In the genomic region with DNA sequence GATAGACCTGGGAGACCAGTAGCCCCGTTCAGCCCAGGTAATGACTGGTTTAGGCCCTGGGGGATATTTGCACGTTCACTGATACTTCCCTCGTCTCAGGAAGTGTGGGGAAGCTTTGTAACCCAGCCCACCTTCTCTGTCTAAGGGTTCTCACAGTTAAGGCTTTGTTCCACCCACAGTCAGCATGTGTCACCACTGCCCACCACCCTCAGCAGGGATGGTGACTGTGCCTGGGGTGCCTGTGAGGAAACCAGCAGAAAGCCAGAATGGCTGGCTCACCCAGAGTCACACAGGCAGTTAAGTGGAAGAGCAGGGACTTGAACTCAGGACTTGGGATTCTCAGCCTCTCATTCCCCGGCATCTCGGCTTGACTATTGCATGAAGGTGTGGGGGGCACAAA, we compare ENCODE assay signal across 19 cellular contexts. TPM values are rescaled to one million over a fixed set of nuclear protein-coding genes. Genes with fewer than 3 reads are reported as not detected.
A peak's percentile ranks its signal among the peaks of the same experiment; 100 is the strongest.
DNase-seq lines count a peak whose midpoint lies in the region; ATAC-seq, FAIRE-seq and TF ChIP-seq lines count a peak whose summit lies in the region.
"Had no signal": no experiment of that assay in that cellular context is flagged by ENCODE, and none has a peak within 500 bp of the region (broad histone marks: within the 10 kb centered on the region; RNA-seq: fewer than 3 reads in every experiment).

No MANE protein-coding gene starts in this region.

- H3K9ac ChIP-seq in neuronal stem cell (ENCODE audit: low read depth, low read length, poor library complexity) = no peak overlapping the region

- no peak overlapping the region for H3K23ac ChIP-seq in neuronal stem cell (ENCODE audit: low read depth, low read length, poor library complexity)

- H3K79me1 ChIP-seq in neuronal stem cell (ENCODE audit: low read depth, low read length) = no peaks in the 10 kb centered on the region

- peaks cover 26% of the 10 kb centered on the region for H3K27me3 Mint-ChIP-seq in activated T-helper 17 cell treated with anti-CD3 and anti-CD28 coated beads, Interleukin-2, amount 50 U/mL, for 72 hours

- H3K36me3 ChIP-seq in left ventricle myocardium inferior (no peaks in the 10 kb centered on the region), neuronal stem cell (replicated peaks in 1 of 2; ENCODE audit: control insufficient read depth in 2 of 2, insufficient read depth in 2 of 2, low read length in 2 of 2) (no peaks in the 10 kb centered on the region)

- no peak overlapping the region for H3K4me3 ChIP-seq in left ventricle myocardium inferior
- H3K4me3 ChIP-seq in neuronal stem cell (ENCODE audit: low read length in 2 of 2) = no peak overlapping the region
- H3K4me3 ChIP-seq: PC-9, smooth muscle cell had no signal

- H3K4me1 Mint-ChIP-seq in activated T-helper 17 cell treated with anti-CD3 and anti-CD28 coated beads, Interleukin-2, amount 50 U/mL, for 72 hours = peaks cover 8% of the 10 kb centered on the region

- no peak overlapping the region for H4K91ac ChIP-seq in neuronal stem cell (ENCODE audit: low read depth, low read length, poor library complexity)

- no peak overlapping the region for H2BK120ac ChIP-seq in neuronal stem cell (ENCODE audit: low read depth, low read length)

- ATAC-seq in Right ventricle myocardium inferior = no peak
- ATAC-seq in activated T-helper 17 cell treated with anti-CD3 and anti-CD28 coated beads, Interleukin-2, amount 50 U/mL, for 72 hours (replicated peaks) = peak; percentile 56

- no peak overlapping the region for H2BK15ac ChIP-seq in neuronal stem cell (ENCODE audit: low read length)

- H3K27ac Mint-ChIP-seq in activated T-helper 17 cell treated with anti-CD3 and anti-CD28 coated beads, Interleukin-2, amount 50 U/mL, for 72 hours = no peak overlapping the region
- H3K27ac Mint-ChIP-seq: activated naive CD8-positive, alpha-beta T cell treated with anti-CD3 and anti-CD28 coated beads, Interleukin-2, amount 10 ng/mL, durations not matched to agents 7 days and 5 days had no signal

- H2AK5ac ChIP-seq in neuronal stem cell (ENCODE audit: low read depth, low read length) = no peak overlapping the region

- intact Hi-C loops in left ventricle myocardium inferior (cut with micrococcal nuclease) (no loop called here), Right ventricle myocardium inferior (cut with DNase I) (loop anchor here (2.0 kb wide), 1 partner anchor 49 kb away; no protein-coding TSS in a partner anchor)

- H2BK12ac ChIP-seq in neuronal stem cell (ENCODE audit: low read length) = peak overlapping the region; percentile 18

- H3K36me3 Mint-ChIP-seq in activated T-helper 17 cell treated with anti-CD3 and anti-CD28 coated beads, Interleukin-2, amount 50 U/mL, for 72 hours (ENCODE audit: low read depth) = no peaks in the 10 kb centered on the region
- H3K36me3 Mint-ChIP-seq: activated naive CD8-positive, alpha-beta T cell treated with anti-CD3 and anti-CD28 coated beads, Interleukin-2, amount 10 ng/mL, durations not matched to agents 7 days and 5 days; T-cell had no signal

- H3K4me1 ChIP-seq in left ventricle myocardium inferior (peaks cover 96% of the 10 kb centered on the region), neuronal stem cell (ENCODE audit: control insufficient read depth in 2 of 2, insufficient read depth in 1 of 2, low read depth in 1 of 2, low read length in 2 of 2) (peaks cover 34 to 48% of the 10 kb centered on the region in 2 donors)

- no peak overlapping the region for H3K4me2 ChIP-seq in neuronal stem cell (ENCODE audit: insufficient read depth, low read length, poor library complexity, severe bottlenecking)
- H3K4me2 ChIP-seq: PC-9 had no signal

- peaks cover 19% of the 10 kb centered on the region for H3K27me3 ChIP-seq in left ventricle myocardium inferior (ENCODE audit: low read depth)
- H3K27me3 ChIP-seq in neuronal stem cell (ENCODE audit: control insufficient read depth in 3 of 3, insufficient read depth in 3 of 3, low read depth in 1 of 3, low read length in 3 of 3) = peaks cover 0 to 37% (median 7%) of the 10 kb centered on the region in 3 experiments

- no peak overlapping the region for H4K8ac ChIP-seq in neuronal stem cell (ENCODE audit: low read depth, low read length)

- H3K14ac ChIP-seq in neuronal stem cell (ENCODE audit: low read length) = no peak overlapping the region

- H3K9me3 Mint-ChIP-seq in activated T-helper 17 cell treated with anti-CD3 and anti-CD28 coated beads, Interleukin-2, amount 50 U/mL, for 72 hours = no peaks in the 10 kb centered on the region
- H3K9me3 Mint-ChIP-seq: activated naive CD8-positive, alpha-beta T cell treated with anti-CD3 and anti-CD28 coated beads, Interleukin-2, amount 10 ng/mL, durations not matched to agents 7 days and 5 days; T-cell had no signal

- no peak overlapping the region for H3K4ac ChIP-seq in neuronal stem cell (ENCODE audit: low read length)

- no peak overlapping the region for H2BK5ac ChIP-seq in neuronal stem cell (ENCODE audit: low read length)

- no peak overlapping the region for H3K4me3 Mint-ChIP-seq in activated T-helper 17 cell treated with anti-CD3 and anti-CD28 coated beads, Interleukin-2, amount 50 U/mL, for 72 hours

- WGBS in neuronal stem cell (ENCODE audit: extremely low coverage in 2 of 2, insufficient read length in 2 of 2, insufficient replicate concordance in 1 of 2), 2 donors = no CpG with 5 or more reads among the region's 5 CpGs

- H2AFZ ChIP-seq in neuronal stem cell (ENCODE audit: low read length) = peak overlapping the region; percentile 57
- H2AFZ ChIP-seq: PC-9 had no signal

- no peak overlapping the region for H3K18ac ChIP-seq in neuronal stem cell (ENCODE audit: low read length)

- DNase-seq in left ventricle myocardium inferior = no peak
- DNase-seq in Right ventricle myocardium inferior (ENCODE audit: missing footprints) = no peak
- no peak for DNase-seq in neuronal stem cell (ENCODE audit: low spot score)
- no peak for DNase-seq in urothelium cell line (ENCODE audit: low spot score)
- DNase-seq in amniotic stem cell (lab: John Stamatoyannopoulos, UW) = no peak
- no peak for DNase-seq in glomerular visceral epithelial cell (ENCODE audit: extremely low spot score)
- DNase-seq in Kasumi-1 (lab: John Stamatoyannopoulos, UW) = no peak
- DNase-seq: NCI-H446 had no signal

- peak overlapping the region; percentile 90 for H3K27ac ChIP-seq in left ventricle myocardium inferior (replicated peaks)
- no peak overlapping the region for H3K27ac ChIP-seq in neuronal stem cell (replicated peaks; ENCODE audit: low read length)
- H3K27ac ChIP-seq: PC-9 had no signal

- TF ChIP-seq CTCF in left ventricle myocardium inferior (IDR thresholded peaks at IDR 0.05; ENCODE audit: borderline replicate concordance) = no peak

- H3K9me3 ChIP-seq in left ventricle myocardium inferior (replicated peaks) = no peaks in the 10 kb centered on the region
- H3K9me3 ChIP-seq in neuronal stem cell (replicated peaks in 1 of 2; ENCODE audit: control insufficient read depth in 2 of 2, insufficient read depth in 1 of 2, low read depth in 1 of 2, low read length in 2 of 2) = peaks cover 0 to 2% of the 10 kb centered on the region in 2 donors

- peak; percentile 27 for FAIRE-seq in urothelium cell line (lab: Jason Lieb, UNC)
- FAIRE-seq: colon, GM12892 had no signal

RNA-seq across cellular contexts. Expression of gene KBTBD13, which starts 5.2 kb away (rescaled TPM):
- total RNA-seq in left ventricle myocardium inferior (5.2 TPM), Right ventricle myocardium inferior (8.4 TPM)
- not detected for total RNA-seq in activated T-helper 17 cell treated with anti-CD3 and anti-CD28 coated beads, Interleukin-2, amount 50 U/mL, for 72 hours
- 0.01 TPM for polyA plus RNA-seq in neuronal stem cell (2013, experiment 1 of 2)
- not detected for polyA plus RNA-seq in neuronal stem cell (2013, experiment 2 of 2)
- total RNA-seq: activated naive CD8-positive, alpha-beta T cell treated with anti-CD3 and anti-CD28 coated beads, Interleukin-2, amount 10 ng/mL, durations not matched to agents 7 days and 5 days; mesenteric fat pad; omental fat pad; PC-9; smooth muscle cell; T-cell had no signal
- polyA plus RNA-seq: BJ, esophagus had no signal

RNA-seq across cellular contexts. Expression of gene RASL12, which starts 14.0 kb away (rescaled TPM):
- total RNA-seq in left ventricle myocardium inferior = 12.9 TPM
- total RNA-seq in Right ventricle myocardium inferior = 23.3 TPM
- total RNA-seq in activated T-helper 17 cell treated with anti-CD3 and anti-CD28 coated beads, Interleukin-2, amount 50 U/mL, for 72 hours = not detected
- polyA plus RNA-seq in neuronal stem cell (2013, experiment 1 of 2) = 4.1 TPM
- polyA plus RNA-seq in neuronal stem cell (2013, experiment 2 of 2) = 4.2 TPM
- total RNA-seq: activated naive CD8-positive, alpha-beta T cell treated with anti-CD3 and anti-CD28 coated beads, Interleukin-2, amount 10 ng/mL, durations not matched to agents 7 days and 5 days; PC-9 had no signal

RNA-seq across cellular contexts. Expression of gene UBAP1L, which starts 33.2 kb away (rescaled TPM):
- total RNA-seq in left ventricle myocardium inferior (1.8 TPM), Right ventricle myocardium inferior (1.5 TPM)
- total RNA-seq in activated T-helper 17 cell treated with anti-CD3 and anti-CD28 coated beads, Interleukin-2, amount 50 U/mL, for 72 hours = 1 to 10 TPM; 5.2 to 6.1 TPM
- polyA plus RNA-seq in neuronal stem cell (2013, experiment 1 of 2) = 1.0 TPM
- 0.91 TPM for polyA plus RNA-seq in neuronal stem cell (2013, experiment 2 of 2)

RNA-seq across cellular contexts. Expression of gene SLC51B, which starts 36.6 kb away (rescaled TPM):
- not detected for total RNA-seq in left ventricle myocardium inferior
- not detected for total RNA-seq in Right ventricle myocardium inferior
- total RNA-seq in activated T-helper 17 cell treated with anti-CD3 and anti-CD28 coated beads, Interleukin-2, amount 50 U/mL, for 72 hours = not detected
- not detected for polyA plus RNA-seq in neuronal stem cell (2013, experiment 1 of 2)
- polyA plus RNA-seq in neuronal stem cell (2013, experiment 2 of 2) = not detected
- total RNA-seq: activated naive CD8-positive, alpha-beta T cell treated with anti-CD3 and anti-CD28 coated beads, Interleukin-2, amount 10 ng/mL, durations not matched to agents 7 days and 5 days; mesenteric fat pad; omental fat pad; PC-9; smooth muscle cell; T-cell had no signal
- polyA plus RNA-seq: BJ, smooth muscle cell had no signal

RNA-seq across cellular contexts. Expression of gene PDCD7, which starts 51.9 kb away (rescaled TPM):
- total RNA-seq in left ventricle myocardium inferior (14.5 TPM), Right ventricle myocardium inferior (17.9 TPM)
- 10 to 100 TPM; 22.0 to 36.7 TPM for total RNA-seq in activated T-helper 17 cell treated with anti-CD3 and anti-CD28 coated beads, Interleukin-2, amount 50 U/mL, for 72 hours
- polyA plus RNA-seq in neuronal stem cell (2013, experiment 1 of 2) = 36.4 TPM
- polyA plus RNA-seq in neuronal stem cell (2013, experiment 2 of 2) = 37.3 TPM

Comparison
In these comparisons a context has a peak if more than half of its experiments do, and no peak if none do; other contexts are left out.
1. RNA of gene RASL12, which starts 14.0 kb away (total RNA-seq): 23.3 TPM in Right ventricle myocardium inferior (single experiment) and 12.9 TPM in left ventricle myocardium inferior (single experiment); not detected in activated T-helper 17 cell treated with anti-CD3 and anti-CD28 coated beads, Interleukin-2, amount 50 U/mL, for 72 hours; every median in the first group is over 10 times any median in the second.